14 cellular contexts compared by ENCODE assay signal in the genomic region with DNA sequence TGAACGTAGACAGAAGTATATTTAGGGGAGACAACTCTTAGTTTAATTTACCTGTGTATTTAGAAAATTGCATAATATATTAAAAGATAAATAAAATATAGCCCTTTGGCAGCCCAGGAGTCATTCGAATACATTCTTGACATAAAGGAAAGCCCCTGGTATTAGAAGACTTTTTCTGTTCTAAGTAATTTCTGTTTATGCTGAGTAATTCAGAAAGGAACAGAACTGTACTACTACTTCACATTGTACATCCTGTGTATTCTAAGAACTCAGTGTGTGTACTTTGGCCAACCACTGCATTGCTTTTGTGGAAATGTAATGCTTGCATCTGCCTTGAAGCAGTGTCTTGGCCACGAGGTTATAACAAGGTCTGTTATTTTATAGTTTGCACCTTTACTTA.
DNase-seq lines count a peak whose midpoint lies in the region; ATAC-seq and TF ChIP-seq lines count a peak whose summit lies in the region.
"Had no signal": no experiment of that assay in that cellular context is flagged by ENCODE, and none has a peak within 500 bp of the region (broad histone marks: within the 10 kb centered on the region; RNA-seq: fewer than 3 reads in every experiment).

No MANE protein-coding gene starts in this region.

- H3K9me3 Mint-ChIP-seq in activated naive CD8-positive, alpha-beta T cell treated with anti-CD3 and anti-CD28 coated beads, Interleukin-2, amount 50 U/mL, for 24 hours: no peaks in the 10 kb centered on the region
- H3K9me3 Mint-ChIP-seq: naive B cell had no signal

- TF ChIP-seq CTCF in MM.1S (IDR thresholded peaks at IDR 0.05; ENCODE audit: low read length): no peak

- H3K4me2 ChIP-seq in MM.1S (ENCODE audit: low read depth, low read length): no peak overlapping the region

- no peaks in the 10 kb centered on the region for H3K9me2 ChIP-seq in MM.1S (replicated peaks; ENCODE audit: insufficient read depth, low read length)

- no peak overlapping the region for H3K27ac ChIP-seq in MM.1S (ENCODE audit: low read length)
- no peak overlapping the region for H3K27ac ChIP-seq in aorta (ENCODE audit: low read depth in 1 of 2, low read length in 2 of 2)
- H3K27ac ChIP-seq: vagina had no signal

- 79% methylated on average over 3 of the region's 3 CpGs for WGBS in aorta, 2 donors

- DNase-seq in activated naive CD8-positive, alpha-beta T cell treated with anti-CD3 and anti-CD28 coated beads, Interleukin-2, amount 50 U/mL, for 24 hours: no peak
- DNase-seq in NCI-H69 (lab: John Stamatoyannopoulos, UW) (no peak), MM.1S (no peak), NCI-H748 treated with DMSO at 0.1 percent for 48 hours (lab: John Stamatoyannopoulos, UW) (no peak), aorta (no peak)
- DNase-seq: activated T-cell treated with anti-CD3 and anti-CD28 coated beads, Interleukin-2, amount 50 U/mL, for 48 hours; DMS79 treated with DMSO at 0.1 percent for 48 hours; naive B cell; NCI-H2107; stimulated activated CD4-positive, alpha-beta T cell treated with anti-CD3 and anti-CD28 coated beads, Interleukin-2, amount 100 ng/mL, for 24 hours had no signal

- H3K27me3 ChIP-seq in MM.1S (replicated peaks; ENCODE audit: insufficient read depth, low read length): no peaks in the 10 kb centered on the region
- no peaks in the 10 kb centered on the region for H3K27me3 ChIP-seq in aorta (ENCODE audit: control insufficient read depth in 1 of 2, insufficient read depth in 2 of 2, low read length in 1 of 2)
- H3K27me3 ChIP-seq: vagina had no signal

- peak overlapping the region; percentile 60 for H3K27ac Mint-ChIP-seq in activated naive CD8-positive, alpha-beta T cell treated with anti-CD3 and anti-CD28 coated beads, Interleukin-2, amount 50 U/mL, for 24 hours

- H3K4me3 ChIP-seq in MM.1S (ENCODE audit: low read length) (no peak overlapping the region), aorta (ENCODE audit: low read length in 2 of 2) (no peak overlapping the region)
- H3K4me3 ChIP-seq: vagina had no signal

- no peaks in the 10 kb centered on the region; the same call in 1 of the 2 replicates for H3K36me3 ChIP-seq in MM.1S (replicated peaks; ENCODE audit: insufficient read depth, low read length)
- no peaks in the 10 kb centered on the region for H3K36me3 ChIP-seq in aorta (ENCODE audit: control insufficient read depth in 1 of 2, insufficient read depth in 2 of 2, low read length in 1 of 2)
- H3K36me3 ChIP-seq: vagina had no signal

- no peaks in the 10 kb centered on the region for H4K20me1 ChIP-seq in MM.1S (ENCODE audit: insufficient read depth, low read length)

- H3K9ac ChIP-seq in MM.1S (ENCODE audit: low read length): no peak overlapping the region

- H3K4me1 Mint-ChIP-seq in activated naive CD8-positive, alpha-beta T cell treated with anti-CD3 and anti-CD28 coated beads, Interleukin-2, amount 50 U/mL, for 24 hours: peaks cover 54% of the 10 kb centered on the region

- no peaks in the 10 kb centered on the region for H3K79me2 ChIP-seq in MM.1S (ENCODE audit: low read length)

- H3K27me3 Mint-ChIP-seq in activated naive CD8-positive, alpha-beta T cell treated with anti-CD3 and anti-CD28 coated beads, Interleukin-2, amount 50 U/mL, for 24 hours: no peaks in the 10 kb centered on the region
- H3K27me3 Mint-ChIP-seq: naive B cell had no signal

- H3K36me3 Mint-ChIP-seq in activated naive CD8-positive, alpha-beta T cell treated with anti-CD3 and anti-CD28 coated beads, Interleukin-2, amount 50 U/mL, for 24 hours (ENCODE audit: low read depth): peaks cover 31% of the 10 kb centered on the region

- intact Hi-C loops in aorta (cut with DNase I): no loop called here

- H3K9me3 ChIP-seq in MM.1S (replicated peaks; ENCODE audit: insufficient read depth, low read length): no peaks in the 10 kb centered on the region
- no peaks in the 10 kb centered on the region for H3K9me3 ChIP-seq in aorta (ENCODE audit: control insufficient read depth, low read length)
- H3K9me3 ChIP-seq: vagina had no signal

- no peak overlapping the region for H2AFZ ChIP-seq in MM.1S (ENCODE audit: low read length)

- ATAC-seq in GM18858 (IDR thresholded peaks at IDR 0.05; ENCODE audit: unreplicated experiment): peak; percentile 95
- ATAC-seq in GM21381 (IDR thresholded peaks at IDR 0.05; ENCODE audit: unreplicated experiment): peak; percentile 85
- peak; percentile 98 for ATAC-seq in HG03095 (IDR thresholded peaks at IDR 0.05; ENCODE audit: unreplicated experiment)
- ATAC-seq in activated naive CD8-positive, alpha-beta T cell treated with anti-CD3 and anti-CD28 coated beads, Interleukin-2, amount 50 U/mL, for 24 hours: peak; percentile 71
- ATAC-seq in aorta (ENCODE audit: low FRiP score): no peak

- H3K4me1 ChIP-seq in MM.1S (ENCODE audit: low read length) (no peaks in the 10 kb centered on the region), aorta (ENCODE audit: control insufficient read depth in 1 of 2, insufficient read depth in 2 of 2, low read length in 2 of 2) (peaks cover 2 to 4% of the 10 kb centered on the region in 2 donors)

- no peak overlapping the region for H3K4me3 Mint-ChIP-seq in activated naive CD8-positive, alpha-beta T cell treated with anti-CD3 and anti-CD28 coated beads, Interleukin-2, amount 50 U/mL, for 24 hours

- H3F3A ChIP-seq in MM.1S (ENCODE audit: insufficient read depth, low read length): no peaks in the 10 kb centered on the region; the same call in 1 of the 2 replicates
